In genomic region chr17:35448214-35448898, GRCh38 we compare ENCODE assay signal across 8 cellular contexts. TPM values are rescaled to one million over a fixed set of nuclear protein-coding genes. Genes with fewer than 3 reads are reported as not detected.
DNase-seq lines count a peak whose midpoint lies in the region; ATAC-seq lines count a peak whose summit lies in the region.

SLFN13 (minus strand) TSS chr17:35448766; CDS start chr17:35445680, 3,086 bp downstream.

- DNase-seq in SIG-M5 treated with dmso at 0.1 percent for 504 hours (lab: John Stamatoyannopoulos, UW; ENCODE audit: unreplicated experiment) (peak; percentile 80), left cardiac atrium (peak; percentile 87), renal cortical epithelial cell (ENCODE audit: low read depth) (peak; percentile 86), cerebellar nuclear complex (lab: John Stamatoyannopoulos, UW) (no peak)
- DNase-seq in activated naive CD4-positive, alpha-beta T cell (lab: John Stamatoyannopoulos, UW) = peak; percentile 39 to 70 (median 58)

- peaks cover 31% of the 10 kb centered on the region for H3K4me1 ChIP-seq in BLaER1

- H3K4me2 ChIP-seq in BLaER1 = peak within 1 kb of the TSS; percentile 91

- H3K9me3 ChIP-seq in BLaER1 = no peaks in the 10 kb centered on the region

- intact Hi-C loops in left cardiac atrium (cut with DNase I) = no loop called here

- no peaks in the 10 kb centered on the region for H4K20me1 ChIP-seq in BLaER1

- peak within 1 kb of the TSS; percentile 78 for H3K27ac ChIP-seq in BLaER1

- peaks cover 16% of the 10 kb centered on the region for H3K27me3 ChIP-seq in BLaER1

- ATAC-seq in GM19395 (IDR thresholded peaks at IDR 0.05; ENCODE audit: unreplicated experiment) = peak; percentile 72
- peak; percentile 59 for ATAC-seq in HG03521 (IDR thresholded peaks at IDR 0.05; ENCODE audit: unreplicated experiment)
- ATAC-seq in left cardiac atrium = peak; percentile 87 to 91

- peak within 1 kb of the TSS; percentile 74 for H3K9ac ChIP-seq in BLaER1

- H3K36me3 ChIP-seq in BLaER1 = no peaks in the 10 kb centered on the region

- H3K4me3 ChIP-seq in BLaER1 = peak within 1 kb of the TSS; percentile 69

RNA-seq across cellular contexts. Expression of gene SLFN13, which starts in this region (rescaled TPM):
- total RNA-seq in left cardiac atrium (1 to 10 TPM; 6.3 to 7.5 TPM), renal cortical epithelial cell (3.1 and 9.2 TPM in 2 replicates)

Comparison
In these comparisons a context has a peak if more than half of its experiments do, and no peak if none do; other contexts are left out.
1. DNase-seq: peak in SIG-M5 treated with dmso at 0.1 percent for 504 hours (single experiment), activated naive CD4-positive, alpha-beta T cell (4 of 4), left cardiac atrium (single experiment) and renal cortical epithelial cell (single experiment); none in cerebellar nuclear complex (0 of 2).
2. Peak in every context shown above with its lines, with median percentiles within 50 percentile points of each other: ATAC-seq.